Comparison of ENCODE assay signal across 20 cellular contexts in genomic region chr14:32379447-32379846, GRCh38. TPM values are rescaled to one million over a fixed set of nuclear protein-coding genes. Genes with fewer than 3 reads are reported as not detected.
DNase-seq lines count a peak whose midpoint lies in the region; ATAC-seq, FAIRE-seq and TF ChIP-seq lines count a peak whose summit lies in the region.
"Had no signal": no experiment of that assay in that cellular context is flagged by ENCODE, and none has a peak within 500 bp of the region (broad histone marks: within the 10 kb centered on the region; RNA-seq: fewer than 3 reads in every experiment).

No MANE protein-coding gene starts in this region.

- H3K4me3 Mint-ChIP-seq in HFFc6, result no peak overlapping the region
- H3K4me3 Mint-ChIP-seq: CD8-positive, alpha-beta T cell; H9 had no signal

- H4K20me1 ChIP-seq in DND-41 (ENCODE audit: insufficient read depth, low read length) (no peaks in the 10 kb centered on the region), HCT116 (ENCODE audit: insufficient read depth) (no peaks in the 10 kb centered on the region), keratinocyte (ENCODE audit: control insufficient read depth, extremely low read depth, insufficient read depth, low read length) (no peaks in the 10 kb centered on the region), osteoblast (ENCODE audit: insufficient read depth, low read length) (no peaks in the 10 kb centered on the region)

- BruUV-seq in HCT116 (replicated peaks; lab: Mats Ljungman, UMichigan), result no TSS peak

- H3K9me2 ChIP-seq in HCT116 (ENCODE audit: insufficient read depth), result 0 out of 2 replicates have a peak, but pooled peaks cover 4% of the 10 kb centered on the region

- H3K4me2 ChIP-seq in DND-41 (ENCODE audit: insufficient read depth, low read length) (no peak overlapping the region), HCT116 (ENCODE audit: low read length) (no peak overlapping the region), keratinocyte (ENCODE audit: control insufficient read depth, extremely low read depth, insufficient read depth, low read depth, low read length) (no peak overlapping the region), osteoblast (ENCODE audit: insufficient read depth, low read length) (no peak overlapping the region)
- H3K4me2 ChIP-seq: PC-9 had no signal

- POLR2A ChIA-PET in HCT116 (lab: Charles Lee), result no interaction called here

- H3K27ac ChIP-seq in DND-41 (ENCODE audit: low read length), result no peak overlapping the region
- H3K27ac ChIP-seq in HCT116 (ENCODE audit: low read depth, low read length), result no peak overlapping the region
- no peak overlapping the region for H3K27ac ChIP-seq in keratinocyte (ENCODE audit: control insufficient read depth, insufficient read depth, low read length)
- no peak overlapping the region for H3K27ac ChIP-seq in osteoblast (ENCODE audit: low read depth, low read length)
- H3K27ac ChIP-seq: C4-2B, HL-60, PC-9 had no signal

- H3K36me3 ChIP-seq in DND-41 (ENCODE audit: insufficient read depth, low read length), result no peaks in the 10 kb centered on the region
- no peaks in the 10 kb centered on the region for H3K36me3 ChIP-seq in HCT116 (ENCODE audit: control insufficient read depth in 1 of 2, insufficient read depth in 2 of 2, low read length in 2 of 2)
- no peaks in the 10 kb centered on the region for H3K36me3 ChIP-seq in keratinocyte (ENCODE audit: control insufficient read depth in 2 of 2, extremely low read depth in 1 of 2, insufficient read depth in 2 of 2, low read length in 2 of 2)
- H3K36me3 ChIP-seq in osteoblast (ENCODE audit: insufficient read depth, low read length), result no peaks in the 10 kb centered on the region

- 0 out of 3 replicates have a peak, but pooled peaks have one; percentile 37 for ATAC-seq in DND-41 (ENCODE audit: insufficient read depth, low read depth)
- ATAC-seq in HCT116, result no peak
- ATAC-seq in GM18502 (IDR thresholded peaks at IDR 0.05; ENCODE audit: poor library complexity, unreplicated experiment), result no peak
- ATAC-seq: CD8-positive, alpha-beta T cell; Right ventricle myocardium inferior had no signal

- H3K36me3 Mint-ChIP-seq in HFFc6 (ENCODE audit: low read depth), result no peaks in the 10 kb centered on the region
- H3K36me3 Mint-ChIP-seq: CD8-positive, alpha-beta T cell had no signal

- no peaks in the 10 kb centered on the region for H3K9me1 ChIP-seq in keratinocyte (ENCODE audit: control insufficient read depth, extremely low read depth, insufficient read depth, low read length)

- H3K27me3 ChIP-seq in DND-41 (ENCODE audit: insufficient read depth, low read length, poor library complexity) (no peaks in the 10 kb centered on the region), HCT116 (ENCODE audit: insufficient read depth, low read length) (no peaks in the 10 kb centered on the region), keratinocyte (ENCODE audit: control insufficient read depth, extremely low read depth, insufficient read depth, low read length) (no peaks in the 10 kb centered on the region), osteoblast (ENCODE audit: insufficient read depth, low read length) (no peaks in the 10 kb centered on the region)

- FAIRE-seq in keratinocyte (lab: Jason Lieb, UNC), result no peak
- FAIRE-seq: GM12892 had no signal

- no peak for DNase-seq in DND-41
- DNase-seq in HCT116 (ENCODE audit: low read depth, low spot score), result no peak
- no peak for DNase-seq in keratinocyte (ENCODE audit: low read depth, low spot score)
- DNase-seq in osteoblast (ENCODE audit: insufficient read length, low spot score, missing footprints), result no peak
- no peak for DNase-seq in HFFc6
- DNase-seq in NCI-H1436 treated with DMSO at 0.1 percent for 48 hours (lab: John Stamatoyannopoulos, UW), result no peak
- DNase-seq: CD8-positive, alpha-beta T cell; DMS 273 treated with DMSO at 0.1 percent for 48 hours; DMS79 treated with DMSO at 0.1 percent for 48 hours; H9; MM.1S; NCI-H1694; NCI-H2029 treated with DMSO at 0.1 percent for 48 hours; NCI-H526 treated with DMSO at 0.1 percent for 48 hours; PC-9 had no signal

- peaks cover 23% of the 10 kb centered on the region for H3K4me1 Mint-ChIP-seq in HFFc6 (ENCODE audit: low read depth)

- CTCF ChIA-PET in HCT116 (lab: Charles Lee), result no interaction called here

- no peak for TF ChIP-seq CTCF in DND-41 (IDR thresholded peaks at IDR 0.05; ENCODE audit: borderline replicate concordance, extremely low read depth, low read length, poor library complexity, severe bottlenecking)
- no peak for TF ChIP-seq CTCF in HCT116 (IDR thresholded peaks at IDR 0.05 in 2 of 3, conservative IDR thresholded peaks at IDR 0.05 in 1 of 3; ENCODE audit: borderline replicate concordance in 1 of 3, insufficient read depth in 1 of 3, low read depth in 2 of 3, low read length in 2 of 3)
- no peak for TF ChIP-seq CTCF in keratinocyte (optimal IDR thresholded peaks at IDR 0.05 in 1 of 3, IDR thresholded peaks at IDR 0.05 in 1 of 3, conservative IDR thresholded peaks at IDR 0.05 in 1 of 3; ENCODE audit: extremely low read depth in 1 of 3, insufficient read depth in 2 of 3, low read length in 3 of 3)
- TF ChIP-seq CTCF in osteoblast (IDR thresholded peaks at IDR 0.05; ENCODE audit: extremely low read depth, low read depth, low read length), result no peak
- TF ChIP-seq CTCF in HFFc6 (IDR thresholded peaks at IDR 0.05), result no peak

- H3K4me1 ChIP-seq in DND-41 (ENCODE audit: insufficient read depth, low read length), result no peaks in the 10 kb centered on the region
- H3K4me1 ChIP-seq in HCT116 (ENCODE audit: control insufficient read depth in 1 of 2, insufficient read depth in 2 of 2, low read length in 2 of 2), result no peaks in the 10 kb centered on the region
- peaks cover 39% of the 10 kb centered on the region for H3K4me1 ChIP-seq in keratinocyte (ENCODE audit: control insufficient read depth, extremely low read depth, insufficient read depth, low read length)
- no peaks in the 10 kb centered on the region for H3K4me1 ChIP-seq in osteoblast (ENCODE audit: insufficient read depth, low read length)

- TF ChIP-seq POLR2A in HCT116 (IDR thresholded peaks at IDR 0.05; ENCODE audit: borderline replicate concordance, extremely low read depth, insufficient read depth, insufficient read length), result no peak

- RAD21 ChIA-PET in HCT116 (lab: Charles Lee; ENCODE audit: low non-redundant PET in 1 of 2, low total read pairs in 2 of 2, uncharacterized antibody in 2 of 2, unreplicated experiment in 2 of 2), result no interaction called here

- H3K9me3 ChIP-seq in DND-41 (ENCODE audit: insufficient read depth, low read length, severe bottlenecking), result no peaks in the 10 kb centered on the region
- no peaks in the 10 kb centered on the region for H3K9me3 ChIP-seq in HCT116 (ENCODE audit: control insufficient read depth in 1 of 2, insufficient read depth in 1 of 2, low read depth in 1 of 2, low read length in 2 of 2)
- no peaks in the 10 kb centered on the region for H3K9me3 ChIP-seq in keratinocyte (ENCODE audit: control insufficient read depth, low read depth, low read length)
- no peaks in the 10 kb centered on the region for H3K9me3 ChIP-seq in osteoblast (ENCODE audit: low read depth, low read length)

- H3K9me3 Mint-ChIP-seq in HFFc6, result no peaks in the 10 kb centered on the region
- H3K9me3 Mint-ChIP-seq: CD8-positive, alpha-beta T cell; H9 had no signal

- intact Hi-C loops in HCT116 (cut with micrococcal nuclease), result no loop called here

- no peaks in the 10 kb centered on the region for H3K79me2 ChIP-seq in DND-41 (ENCODE audit: insufficient read depth, low read length)
- no peaks in the 10 kb centered on the region for H3K79me2 ChIP-seq in HCT116 (ENCODE audit: insufficient read depth, low read length)
- H3K79me2 ChIP-seq in keratinocyte (ENCODE audit: control insufficient read depth, insufficient read depth, low read length), result no peaks in the 10 kb centered on the region
- no peaks in the 10 kb centered on the region for H3K79me2 ChIP-seq in osteoblast (ENCODE audit: insufficient read depth, low read length)

- H3K4me3 ChIP-seq in DND-41 (ENCODE audit: low read depth in 1 of 2, low read length in 2 of 2), result no peak overlapping the region
- no peak overlapping the region for H3K4me3 ChIP-seq in HCT116 (replicated peaks in 1 of 2; ENCODE audit: low read depth in 1 of 2, low read length in 2 of 2)
- H3K4me3 ChIP-seq in keratinocyte (ENCODE audit: control insufficient read depth in 2 of 3, extremely low read depth in 1 of 3, insufficient read depth in 2 of 3, low read depth in 1 of 3, low read length in 3 of 3), result no peak overlapping the region
- H3K4me3 ChIP-seq in osteoblast (ENCODE audit: insufficient read depth, low read length), result no peak overlapping the region
- H3K4me3 ChIP-seq: PC-9 had no signal

- no peak overlapping the region for H3K9ac ChIP-seq in DND-41 (ENCODE audit: low read depth, low read length)
- H3K9ac ChIP-seq in HCT116 (ENCODE audit: low read length), result no peak overlapping the region
- H3K9ac ChIP-seq in keratinocyte (ENCODE audit: control insufficient read depth, extremely low read depth, insufficient read depth, low read length), result no peak overlapping the region

- H2AFZ ChIP-seq in DND-41 (ENCODE audit: low read depth, low read length) (no peak overlapping the region), HCT116 (ENCODE audit: low read depth, low read length, poor library complexity, severe bottlenecking) (no peak overlapping the region), keratinocyte (ENCODE audit: control insufficient read depth, low read length) (peak overlapping the region; percentile 59), osteoblast (ENCODE audit: low read length) (peak overlapping the region; percentile 35)
- H2AFZ ChIP-seq: PC-9 had no signal

- no peak for TF ChIP-seq RAD21 in HCT116 (IDR thresholded peaks at IDR 0.05; ENCODE audit: low read depth)

- dilution Hi-C loops in keratinocyte (cut with MboI; ENCODE audit: extremely low pct_ligation_motif_present, low sequenced_read_pairs), result no loop called here

- H3K27me3 Mint-ChIP-seq in HFFc6 (ENCODE audit: insufficient read depth), result no peaks in the 10 kb centered on the region; the same call in 1 of the 2 replicates

- no peak overlapping the region for H3K27ac Mint-ChIP-seq in HFFc6
- H3K27ac Mint-ChIP-seq: CD8-positive, alpha-beta T cell had no signal

TF ChIP-seq in HCT116, 20 proteins besides CTCF, POLR2A, EP300 and RAD21:
- peak; percentile 17 for TF ChIP-seq TCF7L2 (IDR thresholded peaks at IDR 0.05; ENCODE audit: borderline replicate concordance, extremely low read depth, insufficient read depth, insufficient read length)
- TF ChIP-seq EZH2 (IDR thresholded peaks at IDR 0.05), result no peak
- no peak for TF ChIP-seq JUND (IDR thresholded peaks at IDR 0.05)

RNA-seq across cellular contexts. Expression of gene AKAP6, which starts 50.3 kb away (rescaled TPM):
- 1.9 TPM for total RNA-seq in HCT116 (2021; ENCODE audit: unreplicated experiment)
- 0.88 and 1.9 TPM in 2 replicates for polyA plus RNA-seq in HCT116 (2012)
- 1.3 to 2.6 TPM (median 2.0 TPM) in 3 replicates for polyA plus RNA-seq in keratinocyte
- polyA plus RNA-seq in keratinocyte (2011; ENCODE audit: low read depth), result 2.0 TPM
- polyA plus RNA-seq in keratinocyte (2011; cell fraction: cytosol; rRNA removed), result 1.6 and 2.4 TPM in 2 replicates
- 4.0 and 4.2 TPM in 2 replicates for polyA plus RNA-seq in keratinocyte (2011; cell fraction: nucleus; rRNA removed)
- polyA plus RNA-seq in keratinocyte (2012; ENCODE audit: low replicate concordance), result 0.78 and 1.7 TPM in 2 replicates
- 2.3 to 13.4 TPM (median 11.1 TPM) in 3 replicates for polyA minus RNA-seq in keratinocyte
- polyA minus RNA-seq in keratinocyte (2011; cell fraction: cytosol; rRNA and poly(A)+ RNA removed), result 2.5 TPM
- 13.6 and 23.6 TPM in 2 replicates for polyA minus RNA-seq in keratinocyte (2011; cell fraction: nucleus; rRNA and poly(A)+ RNA removed)
- 0.29 and 2.2 TPM in 2 replicates for total RNA-seq in osteoblast
- 1 to 10 TPM; 6.1 to 9.8 (median 6.5) TPM for total RNA-seq in HFFc6 (2021; fragmentation: NEBNext Ultra II Directional; extraction: Animal tissue kit (Norgen Biotek cat#: 25700))

Comparison
In these comparisons a context has a peak if more than half of its experiments do, and no peak if none do; other contexts are left out.
1. H2AFZ ChIP-seq: peak in keratinocyte (single experiment) and osteoblast (single experiment); none in DND-41 (single experiment) and HCT116 (single experiment).